In genomic region chr17:57406131-57406980, GRCh38 we compare ENCODE assay signal across 10 cellular contexts.
DNase-seq lines count a peak whose midpoint lies in the region; ATAC-seq lines count a peak whose summit lies in the region.
"Had no signal": no experiment of that assay in that cellular context is flagged by ENCODE, and none has a peak within 500 bp of the region (broad histone marks: within the 10 kb centered on the region; RNA-seq: fewer than 3 reads in every experiment).

No MANE protein-coding gene starts in this region.

- H3K36me3 Mint-ChIP-seq in activated CD4-positive, alpha-beta T cell treated with anti-CD3 and anti-CD28 coated beads, Interleukin-2, amount 10 ng/mL, durations not matched to agents 24 days and 14 days (ENCODE audit: low read depth): peaks cover 12% of the 10 kb centered on the region
- H3K36me3 Mint-ChIP-seq in activated naive CD8-positive, alpha-beta T cell: peaks cover 2% of the 10 kb centered on the region
- peaks cover 32 to 56% of the 10 kb centered on the region in 2 donors for H3K36me3 Mint-ChIP-seq in stimulated activated naive B cell treated with anti-CD40 and anti-IgM and Interleukin-4, amounts not matched to agents 10 μg/mL and 1 μg/mL and 100 μg/mL, for 72 hours

- H3K9ac ChIP-seq in iPS-20b (ENCODE audit: low read depth, low read length): peak overlapping the region; percentile 48; the same call in 1 of the 2 replicates

- no peaks in the 10 kb centered on the region for H3K27me3 Mint-ChIP-seq in activated CD4-positive, alpha-beta T cell treated with anti-CD3 and anti-CD28 coated beads, Interleukin-2, amount 10 ng/mL, durations not matched to agents 24 days and 14 days
- H3K27me3 Mint-ChIP-seq in activated naive CD8-positive, alpha-beta T cell: no peaks in the 10 kb centered on the region
- H3K27me3 Mint-ChIP-seq in stimulated activated naive B cell treated with anti-CD40 and anti-IgM and Interleukin-4, amounts not matched to agents 10 μg/mL and 1 μg/mL and 100 μg/mL, for 72 hours: no peaks in the 10 kb centered on the region

- no peak overlapping the region for H3K4me3 ChIP-seq in iPS-20b (ENCODE audit: low read length)
- H3K4me3 ChIP-seq: upper lobe of right lung had no signal

- H3K9me3 Mint-ChIP-seq in activated CD4-positive, alpha-beta T cell treated with anti-CD3 and anti-CD28 coated beads, Interleukin-2, amount 10 ng/mL, durations not matched to agents 24 days and 14 days: no peaks in the 10 kb centered on the region
- no peaks in the 10 kb centered on the region for H3K9me3 Mint-ChIP-seq in activated naive CD8-positive, alpha-beta T cell (ENCODE audit: low read depth)
- H3K9me3 Mint-ChIP-seq in stimulated activated naive B cell treated with anti-CD40 and anti-IgM and Interleukin-4, amounts not matched to agents 10 μg/mL and 1 μg/mL and 100 μg/mL, for 72 hours: no peaks in the 10 kb centered on the region

- H3K4me3 Mint-ChIP-seq in activated CD4-positive, alpha-beta T cell treated with anti-CD3 and anti-CD28 coated beads, Interleukin-2, amount 10 ng/mL, durations not matched to agents 24 days and 14 days: no peak overlapping the region
- H3K4me3 Mint-ChIP-seq in activated naive CD8-positive, alpha-beta T cell: peak overlapping the region; percentile 25
- peak overlapping the region in 1 of 2 donors; percentile 23 for H3K4me3 Mint-ChIP-seq in stimulated activated naive B cell treated with anti-CD40 and anti-IgM and Interleukin-4, amounts not matched to agents 10 μg/mL and 1 μg/mL and 100 μg/mL, for 72 hours

- peaks cover 29% of the 10 kb centered on the region for H3K4me1 Mint-ChIP-seq in activated CD4-positive, alpha-beta T cell treated with anti-CD3 and anti-CD28 coated beads, Interleukin-2, amount 10 ng/mL, durations not matched to agents 24 days and 14 days
- peaks cover 47% of the 10 kb centered on the region for H3K4me1 Mint-ChIP-seq in activated naive CD8-positive, alpha-beta T cell (ENCODE audit: low read depth)
- H3K4me1 Mint-ChIP-seq in stimulated activated naive B cell treated with anti-CD40 and anti-IgM and Interleukin-4, amounts not matched to agents 10 μg/mL and 1 μg/mL and 100 μg/mL, for 72 hours: peaks cover 34 to 45% of the 10 kb centered on the region in 2 donors

- peak overlapping the region; percentile 16 for H3K27ac Mint-ChIP-seq in activated CD4-positive, alpha-beta T cell treated with anti-CD3 and anti-CD28 coated beads, Interleukin-2, amount 10 ng/mL, durations not matched to agents 24 days and 14 days
- peak overlapping the region; percentile 82 for H3K27ac Mint-ChIP-seq in activated naive CD8-positive, alpha-beta T cell
- peak overlapping the region; percentile 80 for H3K27ac Mint-ChIP-seq in stimulated activated naive B cell treated with anti-CD40 and anti-IgM and Interleukin-4, amounts not matched to agents 10 μg/mL and 1 μg/mL and 100 μg/mL, for 72 hours

- H3K27ac ChIP-seq in iPS-20b (ENCODE audit: low read length): peak overlapping the region; percentile 2
- H3K27ac ChIP-seq: upper lobe of right lung had no signal

- H3K9me3 ChIP-seq in iPS-20b (ENCODE audit: insufficient read depth, low read depth, low read length): no peaks in the 10 kb centered on the region
- H3K9me3 ChIP-seq: upper lobe of right lung had no signal

- no peak for ATAC-seq in stimulated activated naive B cell treated with anti-CD40 and anti-IgM and Interleukin-4, amounts not matched to agents 10 μg/mL and 1 μg/mL and 100 μg/mL, for 72 hours (replicated peaks)

- H3K27me3 ChIP-seq in iPS-20b (ENCODE audit: insufficient read depth, low read length): no peaks in the 10 kb centered on the region
- H3K27me3 ChIP-seq: upper lobe of right lung had no signal

- DNase-seq in activated CD4-positive, alpha-beta T cell treated with anti-CD3 and anti-CD28 coated beads, Interleukin-2, amount 10 ng/mL, durations not matched to agents 24 days and 14 days: no peak
- DNase-seq in activated CD4-positive, alpha-beta T cell treated with anti-CD3 and anti-CD28 coated beads, Interleukin-2, amount 50 U/mL, for 48 hours: no peak
- DNase-seq in stimulated activated naive B cell treated with anti-CD40 and anti-IgM and Interleukin-4, amounts not matched to agents 10 μg/mL and 1 μg/mL and 100 μg/mL, for 72 hours: no peak
- DNase-seq in KG1 (lab: John Stamatoyannopoulos, UW) (no peak), NCI-H345 (lab: John Stamatoyannopoulos, UW) (no peak), NCI-H1436 treated with DMSO at 0.1 percent for 48 hours (lab: John Stamatoyannopoulos, UW) (no peak)
- DNase-seq: COR-L47, upper lobe of right lung had no signal

- peaks cover 39% of the 10 kb centered on the region for H3K4me1 ChIP-seq in iPS-20b (ENCODE audit: insufficient read depth, low read length)

- H3K36me3 ChIP-seq in iPS-20b (ENCODE audit: insufficient read depth, low read depth, low read length): peaks cover 31% of the 10 kb centered on the region
- H3K36me3 ChIP-seq: upper lobe of right lung had no signal

- intact Hi-C loops in activated CD4-positive, alpha-beta T cell treated with anti-CD3 and anti-CD28 coated beads, Interleukin-2, amount 10 ng/mL, durations not matched to agents 24 days and 14 days (cut with micrococcal nuclease): no loop called here

Comparison
In these comparisons a context has a peak if more than half of its experiments do, and no peak if none do; other contexts are left out.
1. H3K27ac Mint-ChIP-seq: peak in every context shown above with its lines; median percentile 82 in activated naive CD8-positive, alpha-beta T cell; 80 in stimulated activated naive B cell treated with anti-CD40 and anti-IgM and Interleukin-4, amounts not matched to agents 10 μg/mL and 1 μg/mL and 100 μg/mL, for 72 hours; 16 in activated CD4-positive, alpha-beta T cell treated with anti-CD3 and anti-CD28 coated beads, Interleukin-2, amount 10 ng/mL, durations not matched to agents 24 days and 14 days.